ENCODE assay signal across 33 cellular contexts in the genomic region with DNA sequence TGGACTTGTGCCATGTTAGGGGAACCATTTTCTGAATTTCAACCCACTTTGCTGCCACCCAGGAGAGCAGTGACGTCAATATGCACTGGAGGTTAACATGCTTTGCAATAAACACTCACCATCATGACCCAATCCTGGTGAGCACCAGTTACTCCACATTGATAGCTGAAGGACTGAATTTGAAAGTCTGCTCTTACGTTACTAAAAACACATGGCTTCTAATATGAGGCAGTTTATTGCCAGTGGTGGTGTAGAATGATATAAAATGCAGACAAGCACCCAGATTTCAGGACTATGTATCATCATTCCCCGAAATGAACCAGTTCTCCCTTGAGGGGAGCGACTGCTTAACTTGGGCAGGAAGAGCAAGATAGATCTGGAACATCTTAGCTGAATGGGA. TPM values are rescaled to one million over a fixed set of nuclear protein-coding genes. Genes with fewer than 3 reads are reported as not detected.
"Had no signal": no experiment of that assay in that cellular context is flagged by ENCODE, and none has a peak within 500 bp of the region (broad histone marks: within the 10 kb centered on the region; RNA-seq: fewer than 3 reads in every experiment).

No MANE protein-coding gene starts in this region.

- H3K4me1 ChIP-seq: left lung, parathyroid adenoma, tibial nerve, upper lobe of right lung, uterus had no signal

- ATAC-seq: heart right ventricle; left cardiac atrium; left lung; mucosa of descending colon; natural killer cell treated with Interleukin-12 subunit alpha and Interleukin-12 subunit beta and Interleukin-15 and Interleukin-18, amount 100 ng/mL, for 72 hours; sciatic nerve; stimulated activated naive B cell treated with anti-CD40 and anti-IgM and Interleukin-4, amounts not matched to agents 10 μg/mL and 1 μg/mL and 100 μg/mL, for 72 hours; upper lobe of right lung had no signal

- H3K9ac ChIP-seq: parathyroid adenoma had no signal

- H3K9me3 Mint-ChIP-seq: mesothelial cell of epicardium; natural killer cell treated with Interleukin-12 subunit alpha and Interleukin-12 subunit beta and Interleukin-15 and Interleukin-18, amount 100 ng/mL, for 72 hours; neural crest cell; stimulated activated naive B cell treated with anti-CD40 and anti-IgM and Interleukin-4, amounts not matched to agents 10 μg/mL and 1 μg/mL and 100 μg/mL, for 72 hours; stimulated activated naive CD8-positive, alpha-beta T cell treated with anti-CD3 and anti-CD28 coated beads, Interleukin-15, Interleukin-2, amounts not matched to agents 100 ng/mL and 50 ng/mL, for 24 hours had no signal

- H3K27ac ChIP-seq: coronary artery, esophagus muscularis mucosa, heart right ventricle, left lung, parathyroid adenoma, thoracic aorta, tibial nerve, upper lobe of right lung, uterus had no signal

- H3K4me1 Mint-ChIP-seq: mesothelial cell of epicardium; naive B cell; neural crest cell; stimulated activated naive B cell treated with anti-CD40 and anti-IgM and Interleukin-4, amounts not matched to agents 10 μg/mL and 1 μg/mL and 100 μg/mL, for 72 hours had no signal

- H2AFZ ChIP-seq: parathyroid adenoma had no signal

- H3K27ac Mint-ChIP-seq: mesothelial cell of epicardium; natural killer cell treated with Interleukin-12 subunit alpha and Interleukin-12 subunit beta and Interleukin-15 and Interleukin-18, amount 100 ng/mL, for 72 hours; progenitor cell of endocrine pancreas; stimulated activated naive B cell treated with anti-CD40 and anti-IgM and Interleukin-4, amounts not matched to agents 10 μg/mL and 1 μg/mL and 100 μg/mL, for 72 hours; stimulated activated naive CD8-positive, alpha-beta T cell treated with anti-CD3 and anti-CD28 coated beads, Interleukin-15, Interleukin-2, amounts not matched to agents 100 ng/mL and 50 ng/mL, for 24 hours had no signal

- H3K9me3 ChIP-seq: esophagus muscularis mucosa, heart right ventricle, left lung, mucosa of descending colon, thoracic aorta, upper lobe of right lung, uterus had no signal

- H3K36me3 Mint-ChIP-seq: mesothelial cell of epicardium; naive B cell; natural killer cell treated with Interleukin-12 subunit alpha and Interleukin-12 subunit beta and Interleukin-15 and Interleukin-18, amount 100 ng/mL, for 72 hours; stimulated activated naive B cell treated with anti-CD40 and anti-IgM and Interleukin-4, amounts not matched to agents 10 μg/mL and 1 μg/mL and 100 μg/mL, for 72 hours had no signal

- FAIRE-seq: endothelial cell of umbilical vein, islet of Langerhans had no signal

- H3K27me3 ChIP-seq: tibial nerve, uterus had no signal

- H3K79me2 ChIP-seq: parathyroid adenoma had no signal

- DNase-seq: dermis blood vessel endothelial cell; effector memory CD4-positive, alpha-beta T cell; foreskin melanocyte; glutamatergic neuron; heart right ventricle; hippocampal formation; left cardiac atrium; left lung; mesenchymal stem cell; mucosa of descending colon; naive B cell; stimulated activated CD4-positive, alpha-beta T cell treated with anti-CD3 and anti-CD28 coated beads, Interleukin-4, amount 100 ng/mL, for 4 hours; stimulated activated naive B cell treated with anti-CD40 and anti-IgM and Interleukin-4, amounts not matched to agents 10 μg/mL and 1 μg/mL and 100 μg/mL, for 72 hours; upper lobe of right lung; uterus had no signal

- H3K36me3 ChIP-seq: esophagus muscularis mucosa, heart right ventricle, left lung, thoracic aorta, tibial nerve, upper lobe of right lung, uterus had no signal

- H3K4me3 ChIP-seq: coronary artery, esophagus muscularis mucosa, heart right ventricle, left lung, mucosa of descending colon, thoracic aorta, tibial nerve, upper lobe of right lung, uterus had no signal

- H3K4me3 Mint-ChIP-seq: mesothelial cell of epicardium; naive B cell; natural killer cell treated with Interleukin-12 subunit alpha and Interleukin-12 subunit beta and Interleukin-15 and Interleukin-18, amount 100 ng/mL, for 72 hours; neural crest cell; stimulated activated naive B cell treated with anti-CD40 and anti-IgM and Interleukin-4, amounts not matched to agents 10 μg/mL and 1 μg/mL and 100 μg/mL, for 72 hours; stimulated activated naive CD8-positive, alpha-beta T cell treated with anti-CD3 and anti-CD28 coated beads, Interleukin-15, Interleukin-2, amounts not matched to agents 100 ng/mL and 50 ng/mL, for 24 hours had no signal

RNA-seq across cellular contexts. Expression of a gene that starts 23.8 kb away (rescaled TPM):
- total RNA-seq: endothelial cell of umbilical vein; epithelial cell of proximal tubule; esophagus muscularis mucosa; kidney epithelial cell; left cardiac atrium; left lung; lower leg skin; lung microvascular endothelial cell; mesothelial cell of epicardium; mucosa of descending colon; natural killer cell treated with Interleukin-12 subunit alpha and Interleukin-12 subunit beta and Interleukin-15 and Interleukin-18, amount 100 ng/mL, for 72 hours; neural crest cell; osteoblast; progenitor cell of endocrine pancreas; sciatic nerve; tibial nerve; upper lobe of right lung had no signal
